Comparison of ENCODE assay signal across 26 cellular contexts in genomic region chr14:105149146-105149781, GRCh38.
"Had no signal": no experiment of that assay in that cellular context is flagged by ENCODE, and none has a peak within 500 bp of the region (broad histone marks: within the 10 kb centered on the region; RNA-seq: fewer than 3 reads in every experiment).

No MANE protein-coding gene starts in this region.

- DNase-seq: activated CD4-positive, alpha-beta T cell treated with anti-CD3 and anti-CD28 coated beads, Interleukin-2, amount 10 ng/mL, durations not matched to agents 7 days and 5 days; activated CD8-positive, alpha-beta memory T cell treated with anti-CD3 and anti-CD28 coated beads, Interleukin-2, amount 10 ng/mL, durations not matched to agents 7 days and 5 days; activated CD8-positive, alpha-beta T cell treated with anti-CD3 and anti-CD28 coated beads for 36 hours; activated gamma-delta T cell treated with Interleukin-2 at 50 U/mL for 16 hours; activated T-cell treated with anti-CD3 and anti-CD28 coated beads for 4 hours; amniotic stem cell; cerebellar nuclear complex; cortex of kidney; esophagus squamous epithelium; mammary epithelial cell; midbrain; natural killer cell; stimulated activated CD4-positive, alpha-beta T cell treated with anti-CD3 and anti-CD28 coated beads, Interleukin-2, amount 100 ng/mL, for 48 hours; stimulated activated CD8-positive, alpha-beta memory T cell treated with anti-CD3 and anti-CD28 coated beads, Interleukin-4, amount 100 ng/mL, for 48 hours; stimulated activated naive B cell treated with anti-CD40 and anti-IgM and Interleukin-4, amounts not matched to agents 10 μg/mL and 1 μg/mL and 100 μg/mL, for 72 hours; testis; trophoblast cell; uterus had no signal

- ATAC-seq: activated CD8-positive, alpha-beta memory T cell treated with anti-CD3 and anti-CD28 coated beads, Interleukin-2, amount 10 ng/mL, durations not matched to agents 7 days and 5 days; activated CD8-positive, alpha-beta T cell treated with anti-CD3 and anti-CD28 coated beads for 36 hours; gastrocnemius medialis; left lobe of liver; natural killer cell; pancreas; right lobe of liver; stimulated activated naive B cell treated with anti-CD40 and anti-IgM and Interleukin-4, amounts not matched to agents 10 μg/mL and 1 μg/mL and 100 μg/mL, for 72 hours had no signal

- H3K4me3 ChIP-seq: esophagus squamous epithelium, gastrocnemius medialis, pancreas, right lobe of liver, skin epidermis, testis, uterus had no signal

- H3K9me3 ChIP-seq: esophagus squamous epithelium, gastrocnemius medialis, neutrophil, pancreas, right lobe of liver, testis, uterus had no signal

- H3K4me1 ChIP-seq: pancreas, right lobe of liver, testis, uterus had no signal

- H3K36me3 ChIP-seq: neutrophil, pancreas, right lobe of liver, uterus had no signal

- FAIRE-seq: bronchial epithelial cell, keratinocyte, pancreas had no signal

- H3K27me3 ChIP-seq: esophagus squamous epithelium, gastrocnemius medialis, neutrophil, pancreas, right lobe of liver, testis, uterus had no signal

- H3K27ac ChIP-seq: esophagus squamous epithelium, gastrocnemius medialis, neutrophil, pancreas, right lobe of liver, skin epidermis, testis, uterus had no signal
